18 cellular contexts compared by ENCODE assay signal in the genomic region with DNA sequence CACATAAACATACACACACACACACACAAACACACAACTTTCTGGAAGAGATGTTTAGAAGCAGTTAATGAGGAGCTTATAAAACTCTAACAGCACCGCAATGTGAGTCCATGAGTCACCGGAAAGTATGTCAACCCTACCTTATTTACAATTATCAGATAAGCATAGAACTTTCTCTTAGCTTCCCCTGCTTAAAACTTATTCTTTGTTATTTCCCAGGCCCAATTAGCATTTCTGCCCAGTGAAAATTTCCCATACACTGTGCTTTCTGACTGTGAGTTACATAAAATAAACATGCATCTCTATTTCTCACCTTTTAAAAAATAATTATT.
DNase-seq lines count a peak whose midpoint lies in the region; ATAC-seq and TF ChIP-seq lines count a peak whose summit lies in the region.
"Had no signal": no experiment of that assay in that cellular context is flagged by ENCODE, and none has a peak within 500 bp of the region (broad histone marks: within the 10 kb centered on the region; RNA-seq: fewer than 3 reads in every experiment).

No MANE protein-coding gene starts in this region.

- intact Hi-C loops in Caco-2 (cut with micrococcal nuclease; ENCODE audit: unreplicated experiment): loop anchor here (10.0 kb wide), 1 partner anchor 288 kb away; no protein-coding TSS in a partner anchor
- intact Hi-C loops in sigmoid colon (cut with DNase I): no loop called here

- CTCF ChIA-PET in Caco-2 (lab: Charles Lee): no interaction called here

- H3K4me1 Mint-ChIP-seq in Caco-2 (ENCODE audit: low read depth, unreplicated experiment) (peaks cover 26% of the 10 kb centered on the region), chondrocyte (ENCODE audit: low read depth) (peaks cover 16% of the 10 kb centered on the region), mesothelial cell of epicardium (peaks cover 15% of the 10 kb centered on the region)
- H3K4me1 Mint-ChIP-seq: activated naive CD4-positive, alpha-beta T cell treated with anti-CD3 and anti-CD28 coated beads, Interleukin-2, amount 10 ng/mL, durations not matched to agents 7 days and 5 days; neural crest cell; stimulated activated naive CD8-positive, alpha-beta T cell treated with anti-CD3 and anti-CD28 coated beads, Interleukin-15, amount 100 ng/mL, for 72 hours had no signal

- no peaks in the 10 kb centered on the region for H3K27me3 Mint-ChIP-seq in Caco-2 (ENCODE audit: insufficient read depth, unreplicated experiment)
- no peaks in the 10 kb centered on the region for H3K27me3 Mint-ChIP-seq in chondrocyte (ENCODE audit: low read depth)
- no peaks in the 10 kb centered on the region for H3K27me3 Mint-ChIP-seq in mesothelial cell of epicardium (ENCODE audit: low read depth)
- H3K27me3 Mint-ChIP-seq: activated naive CD4-positive, alpha-beta T cell treated with anti-CD3 and anti-CD28 coated beads, Interleukin-2, amount 10 ng/mL, durations not matched to agents 7 days and 5 days; stimulated activated naive CD8-positive, alpha-beta T cell treated with anti-CD3 and anti-CD28 coated beads, Interleukin-15, amount 100 ng/mL, for 72 hours had no signal

- H3K36me3 ChIP-seq in Caco-2 (ENCODE audit: control insufficient read depth, insufficient read depth, low read length) (no peaks in the 10 kb centered on the region), sigmoid colon (no peaks in the 10 kb centered on the region)
- H3K36me3 ChIP-seq: esophagus muscularis mucosa, heart right ventricle, right atrium auricular region, upper lobe of right lung had no signal

- TF ChIP-seq EP300 in sigmoid colon (IDR thresholded peaks at IDR 0.05): no peak

- TF ChIP-seq POLR2A in sigmoid colon (IDR thresholded peaks at IDR 0.05): no peak

- H3K4me1 ChIP-seq in Caco-2 (peaks cover 19% of the 10 kb centered on the region), sigmoid colon (no peaks in the 10 kb centered on the region)
- H3K4me1 ChIP-seq: esophagus muscularis mucosa, right atrium auricular region, upper lobe of right lung had no signal

- no peak overlapping the region for H3K27ac ChIP-seq in sigmoid colon
- H3K27ac ChIP-seq: esophagus muscularis mucosa, heart right ventricle, right atrium auricular region, upper lobe of right lung had no signal

- H3K36me3 Mint-ChIP-seq in Caco-2 (ENCODE audit: insufficient read depth, unreplicated experiment) (no peaks in the 10 kb centered on the region), chondrocyte (ENCODE audit: low read depth) (no peaks in the 10 kb centered on the region), mesothelial cell of epicardium (no peaks in the 10 kb centered on the region)
- H3K36me3 Mint-ChIP-seq: activated naive CD4-positive, alpha-beta T cell treated with anti-CD3 and anti-CD28 coated beads, Interleukin-2, amount 10 ng/mL, durations not matched to agents 7 days and 5 days had no signal

- peaks cover 13% of the 10 kb centered on the region for H3K9me3 Mint-ChIP-seq in Caco-2 (ENCODE audit: unreplicated experiment)
- no peaks in the 10 kb centered on the region for H3K9me3 Mint-ChIP-seq in chondrocyte (ENCODE audit: low read depth)
- H3K9me3 Mint-ChIP-seq in mesothelial cell of epicardium: no peaks in the 10 kb centered on the region
- H3K9me3 Mint-ChIP-seq: stimulated activated naive CD8-positive, alpha-beta T cell treated with anti-CD3 and anti-CD28 coated beads, Interleukin-15, amount 100 ng/mL, for 72 hours had no signal

- ATAC-seq in HG02970 (IDR thresholded peaks at IDR 0.05; ENCODE audit: low FRiP score, unreplicated experiment): no peak
- ATAC-seq: stimulated activated naive CD8-positive, alpha-beta T cell treated with anti-CD3 and anti-CD28 coated beads, Interleukin-15, amount 100 ng/mL, for 72 hours; upper lobe of right lung had no signal

- H3K27ac Mint-ChIP-seq in Caco-2 (ENCODE audit: unreplicated experiment): peak overlapping the region; percentile 87
- peak overlapping the region; percentile 80 for H3K27ac Mint-ChIP-seq in chondrocyte (ENCODE audit: unreplicated experiment)
- peak overlapping the region; percentile 55 for H3K27ac Mint-ChIP-seq in mesothelial cell of epicardium
- H3K27ac Mint-ChIP-seq: activated naive CD4-positive, alpha-beta T cell treated with anti-CD3 and anti-CD28 coated beads, Interleukin-2, amount 10 ng/mL, durations not matched to agents 7 days and 5 days; stimulated activated naive CD8-positive, alpha-beta T cell treated with anti-CD3 and anti-CD28 coated beads, Interleukin-15, amount 100 ng/mL, for 72 hours had no signal

- WGBS in sigmoid colon, 2 donors: 64 to 83% methylated on average over 2 of the region's 2 CpGs

- no peak for TF ChIP-seq CTCF in Caco-2 (IDR thresholded peaks at IDR 0.05; ENCODE audit: insufficient read depth in 1 of 2, low read depth in 1 of 2, low read length in 1 of 2, severe bottlenecking in 1 of 2, unreplicated experiment in 1 of 2)
- no peak for TF ChIP-seq CTCF in chondrocyte (IDR thresholded peaks at IDR 0.05)
- TF ChIP-seq CTCF in mesothelial cell of epicardium (IDR thresholded peaks at IDR 0.05; ENCODE audit: unreplicated experiment): no peak
- TF ChIP-seq CTCF in sigmoid colon (IDR thresholded peaks at IDR 0.05): no peak

- BruUV-seq in Caco-2 (replicated peaks; lab: Mats Ljungman, UMichigan): no TSS peak

- no peaks in the 10 kb centered on the region for H3K27me3 ChIP-seq in Caco-2 (replicated peaks; ENCODE audit: control insufficient read depth, insufficient read depth, low read length)
- H3K27me3 ChIP-seq in sigmoid colon: no peaks in the 10 kb centered on the region
- H3K27me3 ChIP-seq: esophagus muscularis mucosa, heart right ventricle, right atrium auricular region, upper lobe of right lung had no signal

- no peak for DNase-seq in Caco-2
- DNase-seq in M059J (ENCODE audit: low read depth): peak; percentile 0
- no peak for DNase-seq in chondrocyte (ENCODE audit: low spot score)
- no peak for DNase-seq in mesothelial cell of epicardium (ENCODE audit: low spot score in 2 of 2, unreplicated experiment in 2 of 2)
- DNase-seq in sigmoid colon: no peak
- DNase-seq in DMS79 (lab: John Stamatoyannopoulos, UW): no peak
- no peak for DNase-seq in activated effector memory CD4-positive, alpha-beta T cell treated with anti-CD3 and anti-CD28 coated beads, Interleukin-2, amount 50 U/mL, for 16 hours
- DNase-seq: activated naive CD4-positive, alpha-beta T cell treated with anti-CD3 and anti-CD28 coated beads, Interleukin-2, amount 10 ng/mL, durations not matched to agents 7 days and 5 days; activated T-cell treated with anti-CD3 and anti-CD28 coated beads for 4 hours; COR-L47; H7; heart right ventricle; stimulated activated naive CD8-positive, alpha-beta T cell treated with anti-CD3 and anti-CD28 coated beads, Interleukin-15, amount 100 ng/mL, for 72 hours; upper lobe of right lung had no signal

- H3K4me3 Mint-ChIP-seq in Caco-2 (ENCODE audit: unreplicated experiment) (peak overlapping the region; percentile 31), chondrocyte (ENCODE audit: unreplicated experiment) (no peak overlapping the region), mesothelial cell of epicardium (no peak overlapping the region)
- H3K4me3 Mint-ChIP-seq: activated naive CD4-positive, alpha-beta T cell treated with anti-CD3 and anti-CD28 coated beads, Interleukin-2, amount 10 ng/mL, durations not matched to agents 7 days and 5 days; neural crest cell; stimulated activated naive CD8-positive, alpha-beta T cell treated with anti-CD3 and anti-CD28 coated beads, Interleukin-15, amount 100 ng/mL, for 72 hours had no signal

- no peak overlapping the region for H3K4me3 ChIP-seq in Caco-2 (ENCODE audit: low read depth, low read length)
- no peak overlapping the region for H3K4me3 ChIP-seq in sigmoid colon
- H3K4me3 ChIP-seq: esophagus muscularis mucosa, heart right ventricle, right atrium auricular region, upper lobe of right lung had no signal

- POLR2A ChIA-PET in Caco-2 (lab: Charles Lee): no interaction called here

- H3K9me3 ChIP-seq in Caco-2 (no peaks in the 10 kb centered on the region), sigmoid colon (no peaks in the 10 kb centered on the region)
- H3K9me3 ChIP-seq: esophagus muscularis mucosa, heart right ventricle, right atrium auricular region, upper lobe of right lung had no signal
